Comparison of ENCODE assay signal across 31 cellular contexts in genomic region chr2:60844105-60844504, GRCh38.
DNase-seq lines count a peak whose midpoint lies in the region; ATAC-seq, FAIRE-seq and TF ChIP-seq lines count a peak whose summit lies in the region.
"Had no signal": no experiment of that assay in that cellular context is flagged by ENCODE, and none has a peak within 500 bp of the region (broad histone marks: within the 10 kb centered on the region; RNA-seq: fewer than 3 reads in every experiment).

No MANE protein-coding gene starts in this region.

- no peaks in the 10 kb centered on the region for H3K27me3 Mint-ChIP-seq in activated T-cell treated with anti-CD3 and anti-CD28 coated beads, Interleukin-2, amount 50 U/mL, for 24 hours
- H3K27me3 Mint-ChIP-seq in memory B cell = no peaks in the 10 kb centered on the region
- H3K27me3 Mint-ChIP-seq: activated naive CD8-positive, alpha-beta T cell treated with anti-CD3 and anti-CD28 coated beads, Interleukin-2, amount 10 ng/mL, durations not matched to agents 7 days and 5 days; effector memory CD8-positive, alpha-beta T cell; T-helper 17 cell had no signal

- peak overlapping the region; percentile 60; the same call in 1 of the 2 replicates for H3K4me2 ChIP-seq in OCI-LY1 (ENCODE audit: low read length)

- H3F3A ChIP-seq in OCI-LY1 (ENCODE audit: insufficient read depth, low read length) = peaks cover 25% of the 10 kb centered on the region

- ATAC-seq in memory B cell (ENCODE audit: low read depth) = no peak
- ATAC-seq: effector memory CD8-positive, alpha-beta T cell; HCT116; left ventricle myocardium superior; natural killer cell treated with Interleukin-12 subunit alpha and Interleukin-12 subunit beta and Interleukin-15 and Interleukin-18, amount 100 ng/mL, for 72 hours; T-helper 17 cell had no signal

- DNase-seq in activated T-cell treated with anti-CD3 and anti-CD28 coated beads, Interleukin-2, amount 50 U/mL, for 24 hours = peak; percentile 39
- no peak for DNase-seq in activated T-cell treated with anti-CD3 and anti-CD28 coated beads, Interleukin-2, amount 50 U/mL, for 1 hour
- DNase-seq in GM18507 (ENCODE audit: extremely low spot score, insufficient read length, low read depth) (no peak), memory B cell (ENCODE audit: low spot score in 2 of 2) (no peak), HEK293T (ENCODE audit: extremely low spot score) (no peak), GF-D8 (lab: John Stamatoyannopoulos, UW) (no peak)
- no peak for DNase-seq in stimulated activated CD8-positive, alpha-beta memory T cell treated with anti-CD3 and anti-CD28 coated beads, Interleukin-4, amount 100 ng/mL, for 48 hours
- DNase-seq: activated CD4-positive, alpha-beta T cell treated with anti-CD3 and anti-CD28 coated beads, Interleukin-2, amount 50 U/mL, for 48 hours; activated naive CD8-positive, alpha-beta T cell treated with anti-CD3 and anti-CD28 coated beads, Interleukin-2, amount 10 ng/mL, durations not matched to agents 7 days and 5 days; caudate nucleus; cortex of kidney; DMS53; effector memory CD8-positive, alpha-beta T cell; erythroblast; left ventricle myocardium superior; NCI-H1417; NCI-H345; ovary; retina; stimulated activated naive CD4-positive, alpha-beta T cell; T-helper 17 cell; uterus had no signal

- peaks cover 32% of the 10 kb centered on the region for H3K4me1 Mint-ChIP-seq in activated T-cell treated with anti-CD3 and anti-CD28 coated beads, Interleukin-2, amount 50 U/mL, for 24 hours (ENCODE audit: low read depth)
- H3K4me1 Mint-ChIP-seq in memory B cell = peaks cover 37% of the 10 kb centered on the region

- H3K4me3 Mint-ChIP-seq in activated T-cell treated with anti-CD3 and anti-CD28 coated beads, Interleukin-2, amount 50 U/mL, for 24 hours = peak overlapping the region; percentile 1
- peak overlapping the region; percentile 16 for H3K4me3 Mint-ChIP-seq in memory B cell
- H3K4me3 Mint-ChIP-seq: activated naive CD8-positive, alpha-beta T cell treated with anti-CD3 and anti-CD28 coated beads, Interleukin-2, amount 10 ng/mL, durations not matched to agents 7 days and 5 days; effector memory CD8-positive, alpha-beta T cell; natural killer cell treated with Interleukin-12 subunit alpha and Interleukin-12 subunit beta and Interleukin-15 and Interleukin-18, amount 100 ng/mL, for 72 hours had no signal

- no peak overlapping the region for H3K4me3 ChIP-seq in OCI-LY1 (ENCODE audit: low read depth, low read length, poor library complexity, severe bottlenecking)
- H3K4me3 ChIP-seq: BLaER1 treated with 17β-estradiol and CSF1 and Interleukin-3, amounts not matched to agents 10 nM and 100 nM; ovary; SK-N-MC; skin epidermis; thoracic aorta; uterus had no signal

- FAIRE-seq in GM18507 (lab: Jason Lieb, UNC) = peak; percentile 65
- FAIRE-seq: astrocyte, keratinocyte had no signal

- peaks cover 70% of the 10 kb centered on the region for H3K4me1 ChIP-seq in OCI-LY1 (ENCODE audit: insufficient read depth, low read length, severe bottlenecking)
- H3K4me1 ChIP-seq: uterus had no signal

- no peak for TF ChIP-seq CTCF in OCI-LY1 (IDR thresholded peaks at IDR 0.05; ENCODE audit: low read length)

- H3K36me3 ChIP-seq in OCI-LY1 (ENCODE audit: insufficient read depth, low read length) = no peaks in the 10 kb centered on the region
- H3K36me3 ChIP-seq: BLaER1 treated with 17β-estradiol and CSF1 and Interleukin-3, amounts not matched to agents 10 nM and 100 nM; ovary; thoracic aorta; uterus had no signal

- H3K9ac ChIP-seq in OCI-LY1 (ENCODE audit: low read length) = peak overlapping the region; percentile 78; the same call in 1 of the 2 replicates

- H3K9me3 ChIP-seq in OCI-LY1 (ENCODE audit: low read length) = no peaks in the 10 kb centered on the region
- H3K9me3 ChIP-seq: BLaER1 treated with 17β-estradiol and CSF1 and Interleukin-3, amounts not matched to agents 10 nM and 100 nM; ovary; thoracic aorta; uterus had no signal

- POLR2A ChIA-PET in HEK293T (lab: Yijun Ruan, JAX) = no interaction called here

- H2AFZ ChIP-seq in OCI-LY1 (ENCODE audit: low read length) = no peak overlapping the region

- no peaks in the 10 kb centered on the region for H3K9me2 ChIP-seq in OCI-LY1 (ENCODE audit: low read depth, low read length)

- H3K79me2 ChIP-seq in OCI-LY1 (ENCODE audit: insufficient read depth, low read length) = no peaks in the 10 kb centered on the region

- no peaks in the 10 kb centered on the region for H3K27me3 ChIP-seq in OCI-LY1 (ENCODE audit: insufficient read depth, low read length)
- H3K27me3 ChIP-seq: BLaER1 treated with 17β-estradiol and CSF1 and Interleukin-3, amounts not matched to agents 10 nM and 100 nM; ovary; uterus had no signal

- CTCF ChIA-PET in HEK293T (lab: Yijun Ruan, JAX) = no interaction called here

- no peaks in the 10 kb centered on the region for H3K36me3 Mint-ChIP-seq in activated T-cell treated with anti-CD3 and anti-CD28 coated beads, Interleukin-2, amount 50 U/mL, for 24 hours (ENCODE audit: low read depth)
- H3K36me3 Mint-ChIP-seq in memory B cell = no peaks in the 10 kb centered on the region
- H3K36me3 Mint-ChIP-seq: activated naive CD8-positive, alpha-beta T cell treated with anti-CD3 and anti-CD28 coated beads, Interleukin-2, amount 10 ng/mL, durations not matched to agents 7 days and 5 days; natural killer cell treated with Interleukin-12 subunit alpha and Interleukin-12 subunit beta and Interleukin-15 and Interleukin-18, amount 100 ng/mL, for 72 hours had no signal

- H3K27ac Mint-ChIP-seq in activated T-cell treated with anti-CD3 and anti-CD28 coated beads, Interleukin-2, amount 50 U/mL, for 24 hours = peak overlapping the region; percentile 83
- H3K27ac Mint-ChIP-seq in memory B cell = no peak overlapping the region
- H3K27ac Mint-ChIP-seq: activated naive CD8-positive, alpha-beta T cell treated with anti-CD3 and anti-CD28 coated beads, Interleukin-2, amount 10 ng/mL, durations not matched to agents 7 days and 5 days; natural killer cell treated with Interleukin-12 subunit alpha and Interleukin-12 subunit beta and Interleukin-15 and Interleukin-18, amount 100 ng/mL, for 72 hours; T-helper 17 cell had no signal

- H3K9me3 Mint-ChIP-seq in activated T-cell treated with anti-CD3 and anti-CD28 coated beads, Interleukin-2, amount 50 U/mL, for 24 hours = no peaks in the 10 kb centered on the region
- peaks cover 3% of the 10 kb centered on the region for H3K9me3 Mint-ChIP-seq in memory B cell
- H3K9me3 Mint-ChIP-seq: effector memory CD8-positive, alpha-beta T cell; natural killer cell treated with Interleukin-12 subunit alpha and Interleukin-12 subunit beta and Interleukin-15 and Interleukin-18, amount 100 ng/mL, for 72 hours had no signal

- peak overlapping the region; percentile 99 for H3K27ac ChIP-seq in OCI-LY1 (ENCODE audit: low read depth, low read length, poor library complexity, severe bottlenecking)
- H3K27ac ChIP-seq: ovary, SK-N-MC, skin epidermis, thoracic aorta, uterus had no signal

- no peaks in the 10 kb centered on the region for H4K20me1 ChIP-seq in OCI-LY1 (ENCODE audit: insufficient read depth, low read length)
- H4K20me1 ChIP-seq: BLaER1 treated with 17β-estradiol and CSF1 and Interleukin-3, amounts not matched to agents 10 nM and 100 nM had no signal

TF ChIP-seq in HEK293T, 16 proteins besides CTCF, POLR2A, EP300 and RAD21:
- no peak for TF ChIP-seq HDGF (IDR thresholded peaks at IDR 0.05; ENCODE audit: borderline replicate concordance)
